Comparison of ENCODE assay signal across 8 cellular contexts in the genomic region with DNA sequence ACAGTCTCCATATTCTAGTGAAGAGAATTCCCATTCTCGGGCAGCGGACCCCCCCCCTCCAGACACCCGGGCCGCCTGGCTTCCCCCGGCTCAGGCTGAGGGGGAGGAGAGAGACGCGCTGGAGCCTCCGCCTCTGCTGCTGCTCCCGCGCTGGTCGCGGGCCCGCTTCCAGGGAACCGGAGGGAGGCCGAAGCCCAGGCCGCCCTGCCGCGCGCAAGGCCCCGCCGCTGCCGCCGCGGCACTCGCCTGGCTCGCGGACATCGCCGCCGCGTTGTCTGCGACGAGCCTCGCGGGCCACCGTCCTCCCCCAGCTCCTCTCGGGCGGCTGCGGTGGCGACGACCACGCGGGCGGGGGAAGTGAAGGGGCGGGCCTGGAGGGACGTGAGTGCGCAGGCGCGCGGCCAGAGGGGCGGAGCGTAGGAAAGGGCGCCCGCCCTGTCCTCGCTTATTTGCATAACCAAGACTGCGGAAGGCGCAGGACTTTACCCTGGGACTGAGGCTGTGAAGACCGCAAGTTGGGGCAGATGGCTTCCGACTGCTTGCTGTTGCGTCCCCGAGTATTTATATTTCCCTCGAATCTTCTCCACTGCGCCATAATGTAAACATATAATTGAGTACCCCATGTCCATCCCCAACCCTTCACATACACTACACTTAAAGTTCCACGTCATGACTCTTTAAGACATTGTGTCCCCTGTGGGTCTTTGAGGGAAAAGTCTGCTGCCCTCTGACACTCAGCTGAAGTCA. TPM values are rescaled to one million over a fixed set of nuclear protein-coding genes. Genes with fewer than 3 reads are reported as not detected.
DNase-seq lines count a peak whose midpoint lies in the region; ATAC-seq and TF ChIP-seq lines count a peak whose summit lies in the region.

A gene with protein sequence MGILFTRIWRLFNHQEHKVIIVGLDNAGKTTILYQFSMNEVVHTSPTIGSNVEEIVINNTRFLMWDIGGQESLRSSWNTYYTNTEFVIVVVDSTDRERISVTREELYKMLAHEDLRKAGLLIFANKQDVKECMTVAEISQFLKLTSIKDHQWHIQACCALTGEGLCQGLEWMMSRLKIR (minus strand): TSS at position 279 of the 747 bp plus-strand sequence. CDS start 245 bp downstream, at position 34.

- POLR2A ChIA-PET in GM10248 (lab: Yijun Ruan, JAX), result interaction anchor here (0.5 to 1.4 kb wide), 4 partner anchors 13 to 567 kb away, joined by 3 to 8 read pairs (median 4); a partner anchor contains a TSS

- peak within 1 kb of the TSS; percentile 84 for H3K4me3 ChIP-seq in thymus (ENCODE audit: low read length)

- no peaks in the 10 kb centered on the region for H3K27me3 ChIP-seq in thymus (ENCODE audit: control insufficient read depth, insufficient read depth)

- peak; percentile 98 for DNase-seq in GM10248 (ENCODE audit: extremely low spot score)
- peak; percentile 84 for DNase-seq in NCI-H1105 (lab: John Stamatoyannopoulos, UW)
- DNase-seq in SKM-1 treated with dmso at 0.1 percent for 144 hours (lab: John Stamatoyannopoulos, UW; ENCODE audit: unreplicated experiment), result peak; percentile 88
- peak; percentile 84 to 98 (median 95) for DNase-seq in head of caudate nucleus
- peak; percentile 98 for DNase-seq in osteocyte (ENCODE audit: extremely low spot score, unreplicated experiment)

- CTCF ChIA-PET in GM10248 (lab: Yijun Ruan, JAX), result interaction anchor here (0.8 to 2.4 kb wide), 8 partner anchors 10 to 197 kb away, joined by 3 to 6 read pairs (median 3); no protein-coding TSS in a partner anchor

- peak within 1 kb of the TSS; percentile 86 for H3K27ac ChIP-seq in thymus (ENCODE audit: low read depth)

- WGBS in thymus, result under 1% methylated on average over 64 of the region's 64 CpGs

- H3K4me1 Mint-ChIP-seq in activated naive CD8-positive, alpha-beta T cell (ENCODE audit: low read depth), result peaks cover 43% of the 10 kb centered on the region
- peaks cover 31% of the 10 kb centered on the region for H3K4me1 Mint-ChIP-seq in osteocyte (ENCODE audit: unreplicated experiment)

- H3K9me3 ChIP-seq in thymus (ENCODE audit: control insufficient read depth), result no peaks in the 10 kb centered on the region

- no peaks in the 10 kb centered on the region for H3K9me3 Mint-ChIP-seq in activated naive CD8-positive, alpha-beta T cell (ENCODE audit: low read depth)
- no peaks in the 10 kb centered on the region for H3K9me3 Mint-ChIP-seq in osteocyte (ENCODE audit: unreplicated experiment)

- H3K4me3 Mint-ChIP-seq in activated naive CD8-positive, alpha-beta T cell, result peak within 1 kb of the TSS; percentile 98
- peak within 1 kb of the TSS; percentile 92 for H3K4me3 Mint-ChIP-seq in osteocyte (ENCODE audit: unreplicated experiment)

- peak; percentile 94 for ATAC-seq in HG02623 (IDR thresholded peaks at IDR 0.05; ENCODE audit: unreplicated experiment)

- no peaks in the 10 kb centered on the region for H3K27me3 Mint-ChIP-seq in activated naive CD8-positive, alpha-beta T cell
- H3K27me3 Mint-ChIP-seq in osteocyte (ENCODE audit: unreplicated experiment), result peaks cover 2% of the 10 kb centered on the region

- no peaks in the 10 kb centered on the region for H3K36me3 ChIP-seq in thymus (ENCODE audit: control insufficient read depth, insufficient read depth)

- no peaks in the 10 kb centered on the region for H3K36me3 Mint-ChIP-seq in activated naive CD8-positive, alpha-beta T cell
- no peaks in the 10 kb centered on the region for H3K36me3 Mint-ChIP-seq in osteocyte (ENCODE audit: unreplicated experiment)

- H3K4me1 ChIP-seq in thymus (ENCODE audit: control insufficient read depth, insufficient read depth, low read length), result peaks cover 10% of the 10 kb centered on the region

- intact Hi-C loops in head of caudate nucleus (cut with DNase I), result loop anchor here (10.0 kb wide), 1 partner anchor 176 kb away; no protein-coding TSS in a partner anchor

- peak within 1 kb of the TSS; percentile 94 for H3K27ac Mint-ChIP-seq in activated naive CD8-positive, alpha-beta T cell
- peak within 1 kb of the TSS; percentile 88 for H3K27ac Mint-ChIP-seq in osteocyte (ENCODE audit: unreplicated experiment)

- no peak for TF ChIP-seq CTCF in GM10248 (IDR thresholded peaks at IDR 0.05; ENCODE audit: control extremely low read depth, extremely low read depth, low read depth, missing control alignments)
- TF ChIP-seq CTCF in osteocyte (IDR thresholded peaks at IDR 0.05), result no peak

RNA-seq across cellular contexts. Expression of the gene that starts here (rescaled TPM):
- total RNA-seq in osteocyte, result 41.6 and 46.5 TPM in 2 replicates
- 15.0 TPM for polyA plus RNA-seq in thymus

Comparison
In these comparisons a context has a peak if more than half of its experiments do, and no peak if none do; other contexts are left out.
1. Peak in every context shown above with its lines: DNase-seq, ATAC-seq, H3K4me3 ChIP-seq and H3K27ac ChIP-seq.